8 cellular contexts compared by ENCODE assay signal in genomic region chr16:683396-684066, GRCh38. TPM values are rescaled to one million over a fixed set of nuclear protein-coding genes. Genes with fewer than 3 reads are reported as not detected.
DNase-seq lines count a peak whose midpoint lies in the region; ATAC-seq and TF ChIP-seq lines count a peak whose summit lies in the region.

No MANE protein-coding gene starts in this region.

- H3K4me1 Mint-ChIP-seq in activated T-cell treated with anti-CD3 and anti-CD28 coated beads, Interleukin-2, amount 50 U/mL, for 4 hours (ENCODE audit: low read depth) = peaks cover 20% of the 10 kb centered on the region
- peaks cover 4% of the 10 kb centered on the region for H3K4me1 Mint-ChIP-seq in activated T-helper 17 cell treated with anti-CD3 and anti-CD28 coated beads, Interleukin-2, amount 50 U/mL, for 72 hours

- H3K4me1 ChIP-seq in tibial artery = peaks cover 3 to 67% (median 52%) of the 10 kb centered on the region in 4 donors

- H3K27ac ChIP-seq in tibial artery = peak overlapping the region; percentile 67 to 86

- H3K27me3 Mint-ChIP-seq in activated T-cell treated with anti-CD3 and anti-CD28 coated beads, Interleukin-2, amount 50 U/mL, for 4 hours (ENCODE audit: low read depth) = no peaks in the 10 kb centered on the region
- no peaks in the 10 kb centered on the region for H3K27me3 Mint-ChIP-seq in activated T-helper 17 cell treated with anti-CD3 and anti-CD28 coated beads, Interleukin-2, amount 50 U/mL, for 72 hours

- peak overlapping the region; percentile 58 for H3K27ac Mint-ChIP-seq in activated T-helper 17 cell treated with anti-CD3 and anti-CD28 coated beads, Interleukin-2, amount 50 U/mL, for 72 hours

- peak overlapping the region; percentile 80 for H3K4me3 Mint-ChIP-seq in activated T-cell treated with anti-CD3 and anti-CD28 coated beads, Interleukin-2, amount 50 U/mL, for 4 hours
- peak overlapping the region; percentile 73 for H3K4me3 Mint-ChIP-seq in activated T-helper 17 cell treated with anti-CD3 and anti-CD28 coated beads, Interleukin-2, amount 50 U/mL, for 72 hours

- H3K36me3 ChIP-seq in kidney epithelial cell (ENCODE audit: control insufficient read depth, insufficient read depth, low read length) (peaks cover 1% of the 10 kb centered on the region), tibial artery (peaks cover 18 to 50% (median 24%) of the 10 kb centered on the region in 3 donors)

- H3K4me3 ChIP-seq in kidney epithelial cell (ENCODE audit: low read depth, low read length) = peak overlapping the region; percentile 81
- peak overlapping the region; percentile 59 to 60 for H3K4me3 ChIP-seq in tibial artery

- no peaks in the 10 kb centered on the region for H3K9me3 ChIP-seq in tibial artery

- no peak for ATAC-seq in activated T-cell treated with anti-CD3 and anti-CD28 coated beads, Interleukin-2, amount 50 U/mL, for 4 hours
- no peak for ATAC-seq in activated T-helper 17 cell treated with anti-CD3 and anti-CD28 coated beads, Interleukin-2, amount 50 U/mL, for 72 hours (replicated peaks)
- ATAC-seq in GM21619 (IDR thresholded peaks at IDR 0.05; ENCODE audit: unreplicated experiment) (no peak), GM21717 (IDR thresholded peaks at IDR 0.05; ENCODE audit: unreplicated experiment) (no peak)

- TF ChIP-seq CTCF in kidney epithelial cell (IDR thresholded peaks at IDR 0.05; ENCODE audit: insufficient read depth, low read length, poor library complexity, severe bottlenecking) (no peak), tibial artery (IDR thresholded peaks at IDR 0.05) (no peak)

- no peak for DNase-seq in activated T-cell treated with anti-CD3 and anti-CD28 coated beads, Interleukin-2, amount 50 U/mL, for 4 hours
- DNase-seq in activated T-cell treated with anti-CD3 and anti-CD28 coated beads, Interleukin-2, amount 50 U/mL, for 1 hour = no peak
- DNase-seq in kidney epithelial cell (ENCODE audit: low read depth) (no peak), tibial artery (no peak), NCI-H2196 (lab: John Stamatoyannopoulos, UW; ENCODE audit: unreplicated experiment) (no peak)

- H3K27me3 ChIP-seq in kidney epithelial cell (ENCODE audit: control insufficient read depth, insufficient read depth, low read length) (no peaks in the 10 kb centered on the region), tibial artery (no peaks in the 10 kb centered on the region)

- peaks cover 11% of the 10 kb centered on the region for H3K36me3 Mint-ChIP-seq in activated T-cell treated with anti-CD3 and anti-CD28 coated beads, Interleukin-2, amount 50 U/mL, for 4 hours (ENCODE audit: insufficient read depth)
- H3K36me3 Mint-ChIP-seq in activated T-helper 17 cell treated with anti-CD3 and anti-CD28 coated beads, Interleukin-2, amount 50 U/mL, for 72 hours (ENCODE audit: low read depth) = peaks cover 37% of the 10 kb centered on the region

- intact Hi-C loops in tibial artery (cut with DNase I; ENCODE audit: low total_unique reads) = no loop called here

- H3K9me3 Mint-ChIP-seq in activated T-cell treated with anti-CD3 and anti-CD28 coated beads, Interleukin-2, amount 50 U/mL, for 4 hours = no peaks in the 10 kb centered on the region
- H3K9me3 Mint-ChIP-seq in activated T-helper 17 cell treated with anti-CD3 and anti-CD28 coated beads, Interleukin-2, amount 50 U/mL, for 72 hours = no peaks in the 10 kb centered on the region

RNA-seq across cellular contexts. Expression of gene JMJD8, which starts 0.6 kb away (rescaled TPM):
- 10 to 100 TPM; 77.0 to 90.4 (median 88.7) TPM for total RNA-seq in activated T-cell treated with anti-CD3 and anti-CD28 coated beads, Interleukin-2, amount 50 U/mL, for 4 hours
- total RNA-seq in activated T-helper 17 cell treated with anti-CD3 and anti-CD28 coated beads, Interleukin-2, amount 50 U/mL, for 72 hours = 10 to 100 TPM; 16.8 to 26.8 TPM
- 59.4 and 72.8 TPM in 2 replicates for total RNA-seq in kidney epithelial cell

RNA-seq across cellular contexts. Expression of gene STUB1, which starts 3.3 kb away (rescaled TPM):
- 100 to 1,000 TPM; 117 to 136 (median 127) TPM for total RNA-seq in activated T-cell treated with anti-CD3 and anti-CD28 coated beads, Interleukin-2, amount 50 U/mL, for 4 hours
- 10 to 100 TPM; 47.5 to 98.2 TPM for total RNA-seq in activated T-helper 17 cell treated with anti-CD3 and anti-CD28 coated beads, Interleukin-2, amount 50 U/mL, for 72 hours
- total RNA-seq in kidney epithelial cell = 133 and 179 TPM in 2 replicates

RNA-seq across cellular contexts. Expression of gene WDR24, which starts 6.7 kb away (rescaled TPM):
- 10 to 100 TPM; 28.2 to 32.4 (median 29.1) TPM for total RNA-seq in activated T-cell treated with anti-CD3 and anti-CD28 coated beads, Interleukin-2, amount 50 U/mL, for 4 hours
- total RNA-seq in activated T-helper 17 cell treated with anti-CD3 and anti-CD28 coated beads, Interleukin-2, amount 50 U/mL, for 72 hours = 10 to 100 TPM; 15.6 to 18.7 TPM
- 22.0 and 23.9 TPM in 2 replicates for total RNA-seq in kidney epithelial cell

RNA-seq across cellular contexts. Expression of gene RHBDL1, which starts 8.1 kb away (rescaled TPM):
- total RNA-seq in activated T-cell treated with anti-CD3 and anti-CD28 coated beads, Interleukin-2, amount 50 U/mL, for 4 hours = under 1 TPM; 0.52 to 0.71 (median 0.53) TPM
- total RNA-seq in activated T-helper 17 cell treated with anti-CD3 and anti-CD28 coated beads, Interleukin-2, amount 50 U/mL, for 72 hours = 1 to 10 TPM; 2.9 to 5.4 TPM
- total RNA-seq in kidney epithelial cell = 0.88 and 0.96 TPM in 2 replicates

RNA-seq across cellular contexts. Expression of gene RHOT2, which starts 15.6 kb away (rescaled TPM):
- 100 to 1,000 TPM; 212 to 215 (median 212) TPM for total RNA-seq in activated T-cell treated with anti-CD3 and anti-CD28 coated beads, Interleukin-2, amount 50 U/mL, for 4 hours
- total RNA-seq in activated T-helper 17 cell treated with anti-CD3 and anti-CD28 coated beads, Interleukin-2, amount 50 U/mL, for 72 hours = 100 to 1,000 TPM; 134 to 149 TPM
- total RNA-seq in kidney epithelial cell = 68.0 and 76.8 TPM in 2 replicates
